8 cellular contexts compared by ENCODE assay signal in the genomic region with DNA sequence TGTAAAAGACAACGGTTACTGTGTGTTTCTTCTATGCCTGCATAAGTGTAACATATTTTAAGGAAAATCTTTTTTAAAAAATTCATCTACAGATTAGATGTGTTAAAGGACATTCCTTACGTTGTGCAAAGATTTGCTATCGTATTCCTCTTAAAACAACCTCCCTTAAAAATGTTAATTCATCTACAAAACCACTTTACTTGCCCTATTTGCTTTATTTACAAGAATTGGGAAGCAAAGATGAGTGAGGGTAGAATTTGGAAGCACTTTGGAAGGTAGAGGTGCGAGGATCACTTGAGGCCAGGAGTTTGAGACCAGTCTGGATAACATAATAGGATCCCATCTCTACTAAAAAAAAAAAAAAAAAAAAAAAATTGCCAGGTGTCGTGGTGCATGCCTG.
"Had no signal": no experiment of that assay in that cellular context is flagged by ENCODE, and none has a peak within 500 bp of the region (broad histone marks: within the 10 kb centered on the region; RNA-seq: fewer than 3 reads in every experiment).

No MANE protein-coding gene starts in this region.

- FAIRE-seq: G401.6, GM12878, GM12891, GM12892, GM18507, GM19239 had no signal

- ATAC-seq: GM12878 had no signal

- DNase-seq: GDM1, GF-D8 had no signal

- H3K4me3 ChIP-seq: GM12878 had no signal
